ENCODE assay signal across 28 cellular contexts in genomic region chr17:61284746-61285145, GRCh38.
DNase-seq lines count a peak whose midpoint lies in the region; ATAC-seq, FAIRE-seq and TF ChIP-seq lines count a peak whose summit lies in the region.
"Had no signal": no experiment of that assay in that cellular context is flagged by ENCODE, and none has a peak within 500 bp of the region (broad histone marks: within the 10 kb centered on the region; RNA-seq: fewer than 3 reads in every experiment).

No MANE protein-coding gene starts in this region.

- intact Hi-C loops in left ventricle myocardium inferior (cut with micrococcal nuclease) (no loop called here), GM12878 (cut with micrococcal nuclease; ENCODE audit: unreplicated experiment) (no loop called here)

- RAD21 ChIA-PET in GM12878 (lab: Charles Lee; ENCODE audit: unreplicated experiment), result no interaction called here

- H3K4me3 ChIP-seq in left ventricle myocardium inferior (no peak overlapping the region), right atrium auricular region (no peak overlapping the region), GM12878 (no peak overlapping the region)
- H3K4me3 ChIP-seq: cardiac muscle cell, colonic mucosa, psoas muscle, sigmoid colon, SJCRH30, transverse colon had no signal

- no peaks in the 10 kb centered on the region for H3K36me3 ChIP-seq in left ventricle myocardium inferior
- no peaks in the 10 kb centered on the region for H3K36me3 ChIP-seq in right atrium auricular region
- no peaks in the 10 kb centered on the region for H3K36me3 ChIP-seq in GM12878 (ENCODE audit: control insufficient read depth in 2 of 2, insufficient read depth in 2 of 2, low read length in 1 of 2)
- H3K36me3 ChIP-seq: cardiac muscle cell, colonic mucosa, sigmoid colon, SJCRH30, transverse colon had no signal

- H3K4me2 ChIP-seq in GM12878 (ENCODE audit: control insufficient read depth, insufficient read depth), result no peak overlapping the region

- H3K4me3 Mint-ChIP-seq in mesothelial cell of epicardium, result no peak overlapping the region
- H3K4me3 Mint-ChIP-seq: activated B cell treated with CpG ODN at 0.5 μM for 24 hours; activated naive CD8-positive, alpha-beta T cell treated with anti-CD3 and anti-CD28 coated beads, Interleukin-2, amount 10 ng/mL, durations not matched to agents 7 days and 5 days; activated T-cell treated with anti-CD3 and anti-CD28 coated beads, Interleukin-2, amount 50 U/mL, for 24 hours; CD4-positive, alpha-beta memory T cell; naive thymus-derived CD4-positive, alpha-beta T cell; stimulated activated memory B cell treated with anti-CD40 and anti-IgM and Interleukin-4, amounts not matched to agents 10 μg/mL and 1 μg/mL and 100 μg/mL, for 72 hours had no signal

- TF ChIP-seq RAD21 in GM12878 (IDR thresholded peaks at IDR 0.05; ENCODE audit: insufficient read depth, low read depth, low read length), result no peak

- no peak for DNase-seq in left ventricle myocardium inferior
- DNase-seq in right atrium auricular region (ENCODE audit: low spot score), result no peak
- no peak for DNase-seq in GM12878 (ENCODE audit: low read depth, low spot score)
- DNase-seq in mesothelial cell of epicardium (ENCODE audit: low spot score in 2 of 2, unreplicated experiment in 2 of 2), result no peak
- DNase-seq in RPMI8226, result no peak
- no peak for DNase-seq in caudate nucleus (lab: John Stamatoyannopoulos, UW)
- DNase-seq in NCI-H1930 (lab: John Stamatoyannopoulos, UW), result no peak
- DNase-seq: 8988T; activated B cell treated with CpG ODN at 0.5 μM for 24 hours; activated effector memory CD4-positive, alpha-beta T cell treated with anti-CD3 and anti-CD28 coated beads, Interleukin-2, amount 50 U/mL, for 16 hours; activated naive CD8-positive, alpha-beta T cell treated with anti-CD3 and anti-CD28 coated beads, Interleukin-2, amount 10 ng/mL, durations not matched to agents 7 days and 5 days; activated T-cell treated with anti-CD3 and anti-CD28 coated beads, Interleukin-2, amount 50 U/mL, for 24 hours; aorta; CD4-positive, alpha-beta memory T cell; colonic mucosa; effector CD8-positive, alpha-beta T cell; MV-4-11; naive thymus-derived CD4-positive, alpha-beta T cell; NCI-H1436; occipital lobe; psoas muscle; sigmoid colon; SJCRH30; T-helper 1 cell; transverse colon had no signal

- peak overlapping the region; percentile 77 for H3K27ac ChIP-seq in left ventricle myocardium inferior (replicated peaks)
- H3K27ac ChIP-seq in right atrium auricular region, result no peak overlapping the region
- no peak overlapping the region for H3K27ac ChIP-seq in GM12878 (ENCODE audit: control insufficient read depth, insufficient read depth)
- H3K27ac ChIP-seq in caudate nucleus (ENCODE audit: low read depth, low read length), result no peak overlapping the region
- H3K27ac ChIP-seq: cardiac muscle cell, colonic mucosa, psoas muscle, sigmoid colon, SJCRH30, transverse colon had no signal

- no peaks in the 10 kb centered on the region for H3K9me3 Mint-ChIP-seq in mesothelial cell of epicardium
- H3K9me3 Mint-ChIP-seq: activated naive CD8-positive, alpha-beta T cell treated with anti-CD3 and anti-CD28 coated beads, Interleukin-2, amount 10 ng/mL, durations not matched to agents 7 days and 5 days; activated T-cell treated with anti-CD3 and anti-CD28 coated beads, Interleukin-2, amount 50 U/mL, for 24 hours; CD4-positive, alpha-beta memory T cell; stimulated activated memory B cell treated with anti-CD40 and anti-IgM and Interleukin-4, amounts not matched to agents 10 μg/mL and 1 μg/mL and 100 μg/mL, for 72 hours had no signal

- in situ Hi-C loops in GM12878 (cut with MboI), result no loop called here

- no peak for ATAC-seq in GM12878
- no peak for ATAC-seq in GM21825 (IDR thresholded peaks at IDR 0.05; ENCODE audit: unreplicated experiment)
- ATAC-seq: naive thymus-derived CD4-positive, alpha-beta T cell; psoas muscle; stimulated activated memory B cell treated with anti-CD40 and anti-IgM and Interleukin-4, amounts not matched to agents 10 μg/mL and 1 μg/mL and 100 μg/mL, for 72 hours had no signal

- no peaks in the 10 kb centered on the region for H3K27me3 Mint-ChIP-seq in mesothelial cell of epicardium (ENCODE audit: low read depth)
- H3K27me3 Mint-ChIP-seq: activated B cell treated with CpG ODN at 0.5 μM for 24 hours; activated naive CD8-positive, alpha-beta T cell treated with anti-CD3 and anti-CD28 coated beads, Interleukin-2, amount 10 ng/mL, durations not matched to agents 7 days and 5 days; activated T-cell treated with anti-CD3 and anti-CD28 coated beads, Interleukin-2, amount 50 U/mL, for 24 hours; CD4-positive, alpha-beta memory T cell; naive thymus-derived CD4-positive, alpha-beta T cell; stimulated activated memory B cell treated with anti-CD40 and anti-IgM and Interleukin-4, amounts not matched to agents 10 μg/mL and 1 μg/mL and 100 μg/mL, for 72 hours had no signal

- peak overlapping the region; percentile 44 for H3K27ac Mint-ChIP-seq in mesothelial cell of epicardium
- H3K27ac Mint-ChIP-seq: activated B cell treated with CpG ODN at 0.5 μM for 24 hours; activated naive CD8-positive, alpha-beta T cell treated with anti-CD3 and anti-CD28 coated beads, Interleukin-2, amount 10 ng/mL, durations not matched to agents 7 days and 5 days; activated T-cell treated with anti-CD3 and anti-CD28 coated beads, Interleukin-2, amount 50 U/mL, for 24 hours; naive thymus-derived CD4-positive, alpha-beta T cell; stimulated activated memory B cell treated with anti-CD40 and anti-IgM and Interleukin-4, amounts not matched to agents 10 μg/mL and 1 μg/mL and 100 μg/mL, for 72 hours had no signal

- CTCF ChIA-PET in GM12878 (lab: Yijun Ruan, JAX), result interaction anchor here (1.6 kb wide), 1 partner anchor 10 kb away, joined by 4 read pairs; no protein-coding TSS in a partner anchor

- no peak overlapping the region for H2AFZ ChIP-seq in GM12878 (ENCODE audit: control insufficient read depth, low read depth, low read length)

- POLR2A ChIA-PET in GM12878 (lab: Charles Lee), result interaction anchor here (0.6 kb wide), 1 partner anchor 41 kb away, joined by 5 read pairs; no protein-coding TSS in a partner anchor

- TF ChIP-seq POLR2A in GM12878 (IDR thresholded peaks at IDR 0.05; ENCODE audit: low read depth, low read length), result no peak

- TF ChIP-seq EP300 in GM12878 (IDR thresholded peaks at IDR 0.05; ENCODE audit: borderline replicate concordance in 1 of 2, control insufficient read depth in 1 of 2, low read depth in 2 of 2, low read length in 2 of 2), result no peak

- WGBS in GM12878 (ENCODE audit: insufficient coverage, insufficient replicate concordance, low lambda C conversion rate, missing lambda C conversion rate), result 0% methylated on average over 1 of the region's 1 CpG

- H3K4me1 Mint-ChIP-seq in mesothelial cell of epicardium, result peaks cover 45% of the 10 kb centered on the region

- SMC1A ChIA-PET in GM12878 (lab: Charles Lee; ENCODE audit: uncharacterized antibody, unreplicated experiment), result interaction anchor here (0.8 to 1.3 kb wide), 3 partner anchors 10 to 210 kb away, joined by 3 to 5 read pairs (median 3); no protein-coding TSS in a partner anchor

- H3K9ac ChIP-seq in GM12878 (ENCODE audit: control insufficient read depth, insufficient read depth, low read length), result no peak overlapping the region

- no peak for FAIRE-seq in GM12878 (lab: Jason Lieb, UNC)

- peaks cover 5% of the 10 kb centered on the region for H3K36me3 Mint-ChIP-seq in mesothelial cell of epicardium

- H3K79me2 ChIP-seq in GM12878 (ENCODE audit: control insufficient read depth, insufficient read depth, low read length), result no peaks in the 10 kb centered on the region

- H3K9me3 ChIP-seq in left ventricle myocardium inferior (replicated peaks), result no peaks in the 10 kb centered on the region
- H3K9me3 ChIP-seq in right atrium auricular region, result no peaks in the 10 kb centered on the region
- no peaks in the 10 kb centered on the region; the same call in 2 of the 3 replicates for H3K9me3 ChIP-seq in GM12878 (replicated peaks; ENCODE audit: control insufficient read depth, insufficient read depth, low read length)
- H3K9me3 ChIP-seq: colonic mucosa, psoas muscle, sigmoid colon, SJCRH30, transverse colon had no signal

- no TSS peak for BruUV-seq in GM12878 (replicated peaks; lab: Mats Ljungman, UMichigan)

- no peaks in the 10 kb centered on the region for H4K20me1 ChIP-seq in GM12878 (ENCODE audit: control insufficient read depth, insufficient read depth)

- TF ChIP-seq CTCF in left ventricle myocardium inferior (IDR thresholded peaks at IDR 0.05; ENCODE audit: borderline replicate concordance), result no peak
- no peak for TF ChIP-seq CTCF in right atrium auricular region (IDR thresholded peaks at IDR 0.05)
- no peak for TF ChIP-seq CTCF in GM12878 (IDR thresholded peaks at IDR 0.05 in 2 of 3, conservative IDR thresholded peaks at IDR 0.05 in 1 of 3; ENCODE audit: control insufficient read depth in 2 of 3, extremely low read depth in 1 of 3, insufficient read depth in 1 of 3, low read depth in 3 of 3, low read length in 3 of 3)
- no peak for TF ChIP-seq CTCF in mesothelial cell of epicardium (IDR thresholded peaks at IDR 0.05; ENCODE audit: unreplicated experiment)

- H3K27me3 ChIP-seq in left ventricle myocardium inferior (ENCODE audit: low read depth), result no peaks in the 10 kb centered on the region
- H3K27me3 ChIP-seq in right atrium auricular region, result no peaks in the 10 kb centered on the region
- H3K27me3 ChIP-seq in GM12878 (replicated peaks in 1 of 2; ENCODE audit: control insufficient read depth in 2 of 2, insufficient read depth in 2 of 2, low read length in 1 of 2), result no peaks in the 10 kb centered on the region
- H3K27me3 ChIP-seq: cardiac muscle cell, colonic mucosa, SJCRH30, transverse colon had no signal

- H3K4me1 ChIP-seq in left ventricle myocardium inferior, result peaks cover 35% of the 10 kb centered on the region
- H3K4me1 ChIP-seq in right atrium auricular region, result peaks cover 0 to 2% of the 10 kb centered on the region in 2 donors
- peaks cover 5% of the 10 kb centered on the region for H3K4me1 ChIP-seq in GM12878 (ENCODE audit: control insufficient read depth, insufficient read depth, low read length)
- H3K4me1 ChIP-seq: colonic mucosa, psoas muscle, sigmoid colon, transverse colon had no signal

TF ChIP-seq in GM12878, 131 proteins besides CTCF, POLR2A, EP300 and RAD21:
- 0 out of 2 replicates have a peak, but pooled peaks have one; percentile 13 for TF ChIP-seq NFXL1 (IDR thresholded peaks at IDR 0.05; ENCODE audit: borderline replicate concordance)
- no peak for TF ChIP-seq IKZF1 (conservative IDR thresholded peaks at IDR 0.05)
- no peak for TF ChIP-seq GATAD2B (conservative IDR thresholded peaks at IDR 0.05; ENCODE audit: low read depth)
TF ChIP-seq in GM12878: peak in this region for 1.
